ENCODE assay signal across 9 cellular contexts in the genomic region with DNA sequence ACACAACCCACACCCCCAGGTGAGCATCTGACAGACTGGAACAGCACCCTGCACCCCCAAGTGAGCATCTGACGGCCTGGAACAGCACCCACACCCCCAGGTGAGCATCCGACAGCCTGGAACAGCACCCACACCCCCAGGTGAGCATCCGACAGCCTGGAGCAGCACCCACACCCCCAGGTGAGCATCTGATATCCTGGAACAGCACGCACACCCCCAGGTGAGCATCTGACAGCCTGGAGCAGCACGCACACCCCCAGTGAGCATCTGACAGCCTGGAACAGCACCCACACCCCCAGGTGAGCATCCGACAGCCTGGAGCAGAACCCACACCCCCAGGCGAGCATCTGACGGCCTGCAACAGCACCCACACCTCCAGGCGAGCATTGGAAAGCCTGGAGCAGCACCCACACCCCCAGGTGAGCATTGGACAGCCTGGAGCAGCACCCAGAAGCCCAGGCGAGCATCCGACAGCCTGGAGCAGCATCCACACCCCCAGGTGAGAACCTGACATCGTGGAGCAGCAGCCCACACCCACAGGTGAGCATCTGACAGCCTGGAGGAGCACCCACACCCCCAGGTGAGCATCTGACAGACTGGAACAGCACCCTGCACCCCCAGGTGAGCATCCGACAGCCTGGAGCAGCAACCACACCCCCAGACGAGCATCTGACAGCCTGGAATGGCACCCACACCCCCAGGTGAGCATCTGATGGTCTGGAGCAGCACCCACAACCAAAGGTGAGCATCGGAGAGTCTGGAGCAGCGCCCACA. TPM values are rescaled to one million over a fixed set of nuclear protein-coding genes. Genes with fewer than 3 reads are reported as not detected.
A peak's percentile ranks its signal among the peaks of the same experiment; 100 is the strongest.
DNase-seq lines count a peak whose midpoint lies in the region; ATAC-seq and TF ChIP-seq lines count a peak whose summit lies in the region.
"Not testable (repeated sequence)": the region's sequence is repeated elsewhere in the genome, so short reads cannot be mapped to it uniquely, and the experiment has no call there.
"Had no signal": no experiment of that assay in that cellular context is flagged by ENCODE, and none has a peak within 500 bp of the region (broad histone marks: within the 10 kb centered on the region; RNA-seq: fewer than 3 reads in every experiment).

No MANE protein-coding gene starts in this region.

- H4K20me1 ChIP-seq in GM23338 (replicated peaks; ENCODE audit: insufficient read depth) = not testable (repeated sequence)

- H3K4me3 ChIP-seq in GM23338 = 0 out of 2 replicates have a peak overlapping the region, but pooled peaks have one; percentile 7
- not testable (repeated sequence) for H3K4me3 ChIP-seq in left ventricle myocardium inferior, lower lobe of right lung, psoas muscle

- H3K4me3 Mint-ChIP-seq in GM23338 = peak overlapping the region; percentile 24; the same call in 1 of the 3 replicates
- not testable (repeated sequence) for H3K4me3 Mint-ChIP-seq in activated CD4-positive, alpha-beta T cell treated with anti-CD3 and anti-CD28 coated beads for 36 hours; activated T-cell treated with anti-CD3 and anti-CD28 coated beads, Interleukin-2, amount 50 U/mL, for 4 hours

- H3K36me3 Mint-ChIP-seq in GM23338 (ENCODE audit: low read depth) = peaks cover 48% of the 10 kb centered on the region
- H3K36me3 Mint-ChIP-seq in activated CD4-positive, alpha-beta T cell treated with anti-CD3 and anti-CD28 coated beads for 36 hours (ENCODE audit: low read depth); activated T-cell treated with anti-CD3 and anti-CD28 coated beads, Interleukin-2, amount 50 U/mL, for 4 hours (ENCODE audit: insufficient read depth): not testable (repeated sequence)

- ATAC-seq in GM23338; activated CD4-positive, alpha-beta T cell treated with anti-CD3 and anti-CD28 coated beads for 36 hours; activated T-cell treated with anti-CD3 and anti-CD28 coated beads, Interleukin-2, amount 50 U/mL, for 4 hours; lower lobe of right lung; psoas muscle: not testable (repeated sequence)

- H3K9me3 ChIP-seq in left ventricle myocardium inferior (replicated peaks) = peaks cover 14% of the 10 kb centered on the region
- H3K9me3 ChIP-seq in lower lobe of right lung = peaks cover 11% of the 10 kb centered on the region
- not testable (repeated sequence) for H3K9me3 ChIP-seq in psoas muscle

- TF ChIP-seq CTCF in GM23338 (conservative IDR thresholded peaks at IDR 0.05; ENCODE audit: low read depth in 2 of 2); left ventricle myocardium inferior (IDR thresholded peaks at IDR 0.05; ENCODE audit: borderline replicate concordance); lower lobe of right lung (IDR thresholded peaks at IDR 0.05); psoas muscle (IDR thresholded peaks at IDR 0.05): not testable (repeated sequence)

- not testable (repeated sequence) for H2AFZ ChIP-seq in GM23338

- not testable (repeated sequence) for H3K4me1 Mint-ChIP-seq in GM23338; activated CD4-positive, alpha-beta T cell treated with anti-CD3 and anti-CD28 coated beads for 36 hours; activated T-cell treated with anti-CD3 and anti-CD28 coated beads, Interleukin-2, amount 50 U/mL, for 4 hours (ENCODE audit: low read depth)

- POLR2A ChIA-PET in activated CD4-positive, alpha-beta T cell treated with anti-CD3 and anti-CD28 coated beads for 36 hours (lab: Charles Lee) = not testable (repeated sequence)

- not testable (repeated sequence) for H3K79me2 ChIP-seq in GM23338 (replicated peaks; ENCODE audit: insufficient read depth)

- H3K9me3 Mint-ChIP-seq in GM23338 = peaks cover 84% of the 10 kb centered on the region
- not testable (repeated sequence) for H3K9me3 Mint-ChIP-seq in activated CD4-positive, alpha-beta T cell treated with anti-CD3 and anti-CD28 coated beads for 36 hours (ENCODE audit: low read depth); activated T-cell treated with anti-CD3 and anti-CD28 coated beads, Interleukin-2, amount 50 U/mL, for 4 hours

- H3K27ac Mint-ChIP-seq in GM23338; activated CD4-positive, alpha-beta T cell treated with anti-CD3 and anti-CD28 coated beads for 36 hours: not testable (repeated sequence)

- H3F3A ChIP-seq in GM23338 (replicated peaks; ENCODE audit: low read depth) = not testable (repeated sequence)

- not testable (repeated sequence) for H3K36me3 ChIP-seq in GM23338 (ENCODE audit: insufficient read depth); left ventricle myocardium inferior; lower lobe of right lung; psoas muscle (ENCODE audit: insufficient read depth in 1 of 2, low read depth in 1 of 2)

- H3K27ac ChIP-seq in GM23338 (ENCODE audit: low read depth); left ventricle myocardium inferior (replicated peaks); lower lobe of right lung; psoas muscle: not testable (repeated sequence)

- WGBS in psoas muscle, 3 donors = 39 to 42% (median 41%) methylated on average over 16 of the region's 16 CpGs

- H3K27me3 Mint-ChIP-seq in GM23338 (ENCODE audit: insufficient read depth, low read depth, poor library complexity) = peaks cover 40% of the 10 kb centered on the region
- H3K27me3 Mint-ChIP-seq in activated CD4-positive, alpha-beta T cell treated with anti-CD3 and anti-CD28 coated beads for 36 hours = peaks cover 37% of the 10 kb centered on the region
- peaks cover 48% of the 10 kb centered on the region for H3K27me3 Mint-ChIP-seq in activated T-cell treated with anti-CD3 and anti-CD28 coated beads, Interleukin-2, amount 50 U/mL, for 4 hours (ENCODE audit: low read depth)

- not testable (repeated sequence) for H3K9me2 ChIP-seq in GM23338 (ENCODE audit: insufficient read depth)

- H3K4me2 ChIP-seq in GM23338 = not testable (repeated sequence)

- DNase-seq in GM23338 (ENCODE audit: low spot score) = not testable (repeated sequence)
- DNase-seq in activated CD4-positive, alpha-beta T cell treated with anti-CD3 and anti-CD28 coated beads for 36 hours = peak; percentile 12
- peak; percentile 21 for DNase-seq in activated T-cell treated with anti-CD3 and anti-CD28 coated beads, Interleukin-2, amount 50 U/mL, for 4 hours
- DNase-seq in dermis blood vessel endothelial cell = peak; percentile 18
- peak; percentile 24 for DNase-seq in left ventricle myocardium inferior
- peak; percentile 64 for DNase-seq in lower lobe of right lung
- peak; percentile 22 to 57 for DNase-seq in psoas muscle

- not testable (repeated sequence) for H3K4me1 ChIP-seq in GM23338 (ENCODE audit: insufficient read depth); left ventricle myocardium inferior; lower lobe of right lung; psoas muscle

- CTCF ChIA-PET in activated CD4-positive, alpha-beta T cell treated with anti-CD3 and anti-CD28 coated beads for 36 hours (lab: Charles Lee) = not testable (repeated sequence)

- intact Hi-C loops in activated CD4-positive, alpha-beta T cell treated with anti-CD3 and anti-CD28 coated beads for 36 hours (cut with DNase I, micrococcal nuclease); left ventricle myocardium inferior (cut with micrococcal nuclease); lower lobe of right lung (cut with DNase I); psoas muscle (cut with DNase I): not testable (repeated sequence)

- H3K27me3 ChIP-seq in GM23338 (ENCODE audit: insufficient read depth); lower lobe of right lung (ENCODE audit: low read depth); psoas muscle (ENCODE audit: insufficient read depth in 3 of 3, low read length in 2 of 3): not testable (repeated sequence)
- H3K27me3 ChIP-seq in left ventricle myocardium inferior (ENCODE audit: low read depth) = peaks cover 40% of the 10 kb centered on the region

RNA-seq across cellular contexts. Expression of gene MMEL1, which starts 19.5 kb away (rescaled TPM):
- 0.43 and 0.90 TPM in 2 replicates for total RNA-seq in GM23338 (2014; rRNA removed; shearing (Covaris generic))
- polyA plus RNA-seq in GM23338 (2016; fragmentation: Nextera tagmentation; extraction: Ambion mirVana) = 0.57 and 0.71 TPM in 2 replicates
- 1 to 10 TPM in 1 of 2 experiments, under 1 TPM in 1; 0.97 to 1.4 TPM for total RNA-seq in activated CD4-positive, alpha-beta T cell treated with anti-CD3 and anti-CD28 coated beads for 36 hours
- under 1 TPM in 2 of 3 donors, not detected in 1; 0.61 to 0.68 TPM for total RNA-seq in activated T-cell treated with anti-CD3 and anti-CD28 coated beads, Interleukin-2, amount 50 U/mL, for 4 hours
- 2.0 and 5.4 TPM in 2 replicates for total RNA-seq in dermis blood vessel endothelial cell
- total RNA-seq in left ventricle myocardium inferior = 0.82 TPM
- total RNA-seq in lower lobe of right lung = 7.6 TPM
- total RNA-seq in psoas muscle = under 1 TPM in 2 of 4 donors, not detected in 2; 0.58 to 0.89 TPM
- polyA plus RNA-seq in psoas muscle = under 1 TPM; 0.08 to 0.21 (median 0.16) TPM
- total RNA-seq: M059J had no signal
- polyA plus RNA-seq: A549 had no signal
